ENCODE assay signal across 8 cellular contexts in genomic region chr20:35768731-35769664, GRCh38. TPM values are rescaled to one million over a fixed set of nuclear protein-coding genes. Genes with fewer than 3 reads are reported as not detected.
DNase-seq lines count a peak whose midpoint lies in the region; ATAC-seq and TF ChIP-seq lines count a peak whose summit lies in the region.

No MANE protein-coding gene starts in this region.

- H3K4me3 Mint-ChIP-seq in activated naive CD4-positive, alpha-beta T cell treated with anti-CD3 and anti-CD28 coated beads, Interleukin-2, amount 50 U/mL, for 24 hours, result peak overlapping the region; percentile 87
- H3K4me3 Mint-ChIP-seq in type B pancreatic cell, result peak overlapping the region; percentile 44

- TF ChIP-seq CTCF in OCI-LY1 (IDR thresholded peaks at IDR 0.05; ENCODE audit: low read length), result no peak
- TF ChIP-seq CTCF in neutrophil (IDR thresholded peaks at IDR 0.05), result no peak
- TF ChIP-seq CTCF in type B pancreatic cell (conservative IDR thresholded peaks at IDR 0.05), result no peak

- peaks cover 61% of the 10 kb centered on the region for H3K4me1 Mint-ChIP-seq in activated naive CD4-positive, alpha-beta T cell treated with anti-CD3 and anti-CD28 coated beads, Interleukin-2, amount 50 U/mL, for 24 hours
- peaks cover 32% of the 10 kb centered on the region for H3K4me1 Mint-ChIP-seq in type B pancreatic cell (ENCODE audit: unreplicated experiment)

- 0 out of 2 replicates have a peak, but pooled peaks cover 4% of the 10 kb centered on the region for H3F3A ChIP-seq in OCI-LY1 (ENCODE audit: insufficient read depth, low read length)

- H2AFZ ChIP-seq in OCI-LY1 (ENCODE audit: low read length), result peak overlapping the region; percentile 84

- no peaks in the 10 kb centered on the region for H3K27me3 ChIP-seq in OCI-LY1 (ENCODE audit: insufficient read depth, low read length)
- no peaks in the 10 kb centered on the region for H3K27me3 ChIP-seq in neutrophil

- peak overlapping the region; percentile 100 for H3K27ac Mint-ChIP-seq in activated naive CD4-positive, alpha-beta T cell treated with anti-CD3 and anti-CD28 coated beads, Interleukin-2, amount 50 U/mL, for 24 hours
- peak overlapping the region; percentile 72 for H3K27ac Mint-ChIP-seq in type B pancreatic cell

- H3K4me3 ChIP-seq in OCI-LY1 (ENCODE audit: low read depth, low read length, poor library complexity, severe bottlenecking), result no peak overlapping the region
- H3K4me3 ChIP-seq in neutrophil (ENCODE audit: low read depth in 1 of 2, low read length in 1 of 2), result peak overlapping the region; percentile 45 to 55

- H4K20me1 ChIP-seq in OCI-LY1 (ENCODE audit: insufficient read depth, low read length), result no peaks in the 10 kb centered on the region

- H3K9ac ChIP-seq in OCI-LY1 (ENCODE audit: low read length), result peak overlapping the region; percentile 45

- ATAC-seq in GM18868 (IDR thresholded peaks at IDR 0.05; ENCODE audit: unreplicated experiment), result no peak

- H3K9me3 ChIP-seq in OCI-LY1 (ENCODE audit: low read length) (no peaks in the 10 kb centered on the region), neutrophil (no peaks in the 10 kb centered on the region)

- DNase-seq in AG20443 (ENCODE audit: low spot score) (peak; percentile 89), HCEC 1CT (peak; percentile 98), glomerular visceral epithelial cell (ENCODE audit: extremely low spot score) (peak; percentile 95), type B pancreatic cell (ENCODE audit: extremely low spot score, unreplicated experiment) (no peak)

- H3K36me3 Mint-ChIP-seq in activated naive CD4-positive, alpha-beta T cell treated with anti-CD3 and anti-CD28 coated beads, Interleukin-2, amount 50 U/mL, for 24 hours, result peaks cover 14% of the 10 kb centered on the region
- peaks cover 5% of the 10 kb centered on the region for H3K36me3 Mint-ChIP-seq in type B pancreatic cell

- peaks cover 17% of the 10 kb centered on the region for H3K79me2 ChIP-seq in OCI-LY1 (ENCODE audit: insufficient read depth, low read length)

- no peaks in the 10 kb centered on the region for H3K27me3 Mint-ChIP-seq in activated naive CD4-positive, alpha-beta T cell treated with anti-CD3 and anti-CD28 coated beads, Interleukin-2, amount 50 U/mL, for 24 hours
- peaks cover 4% of the 10 kb centered on the region for H3K27me3 Mint-ChIP-seq in type B pancreatic cell

- H3K27ac ChIP-seq in OCI-LY1 (ENCODE audit: low read depth, low read length, poor library complexity, severe bottlenecking), result peak overlapping the region; percentile 85
- peak overlapping the region; percentile 96 for H3K27ac ChIP-seq in neutrophil

- H3K36me3 ChIP-seq in OCI-LY1 (ENCODE audit: insufficient read depth, low read length) (no peaks in the 10 kb centered on the region), neutrophil (no peaks in the 10 kb centered on the region)

- peak overlapping the region; percentile 60 for H3K4me2 ChIP-seq in OCI-LY1 (ENCODE audit: low read length)

- H3K9me2 ChIP-seq in OCI-LY1 (ENCODE audit: low read depth, low read length), result no peaks in the 10 kb centered on the region

- peaks cover 7% of the 10 kb centered on the region for H3K9me3 Mint-ChIP-seq in activated naive CD4-positive, alpha-beta T cell treated with anti-CD3 and anti-CD28 coated beads, Interleukin-2, amount 50 U/mL, for 24 hours
- peaks cover 7% of the 10 kb centered on the region for H3K9me3 Mint-ChIP-seq in type B pancreatic cell

- peaks cover 41% of the 10 kb centered on the region for H3K4me1 ChIP-seq in OCI-LY1 (ENCODE audit: insufficient read depth, low read length, severe bottlenecking)
- peaks cover 67 to 69% of the 10 kb centered on the region in 2 experiments for H3K4me1 ChIP-seq in neutrophil (ENCODE audit: control insufficient read depth in 1 of 2, insufficient read depth in 1 of 2, low read depth in 1 of 2, low read length in 1 of 2)

RNA-seq across cellular contexts. Expression of gene PHF20, which starts 2.8 kb away (rescaled TPM):
- total RNA-seq in type B pancreatic cell (ENCODE audit: low replicate concordance), result 33.4 and 37.6 TPM in 2 replicates

RNA-seq across cellular contexts. Expression of gene RBM39, which starts 26.9 kb away (rescaled TPM):
- 361 and 398 TPM in 2 replicates for total RNA-seq in type B pancreatic cell (ENCODE audit: low replicate concordance)
